8 cellular contexts compared by ENCODE assay signal in the genomic region with DNA sequence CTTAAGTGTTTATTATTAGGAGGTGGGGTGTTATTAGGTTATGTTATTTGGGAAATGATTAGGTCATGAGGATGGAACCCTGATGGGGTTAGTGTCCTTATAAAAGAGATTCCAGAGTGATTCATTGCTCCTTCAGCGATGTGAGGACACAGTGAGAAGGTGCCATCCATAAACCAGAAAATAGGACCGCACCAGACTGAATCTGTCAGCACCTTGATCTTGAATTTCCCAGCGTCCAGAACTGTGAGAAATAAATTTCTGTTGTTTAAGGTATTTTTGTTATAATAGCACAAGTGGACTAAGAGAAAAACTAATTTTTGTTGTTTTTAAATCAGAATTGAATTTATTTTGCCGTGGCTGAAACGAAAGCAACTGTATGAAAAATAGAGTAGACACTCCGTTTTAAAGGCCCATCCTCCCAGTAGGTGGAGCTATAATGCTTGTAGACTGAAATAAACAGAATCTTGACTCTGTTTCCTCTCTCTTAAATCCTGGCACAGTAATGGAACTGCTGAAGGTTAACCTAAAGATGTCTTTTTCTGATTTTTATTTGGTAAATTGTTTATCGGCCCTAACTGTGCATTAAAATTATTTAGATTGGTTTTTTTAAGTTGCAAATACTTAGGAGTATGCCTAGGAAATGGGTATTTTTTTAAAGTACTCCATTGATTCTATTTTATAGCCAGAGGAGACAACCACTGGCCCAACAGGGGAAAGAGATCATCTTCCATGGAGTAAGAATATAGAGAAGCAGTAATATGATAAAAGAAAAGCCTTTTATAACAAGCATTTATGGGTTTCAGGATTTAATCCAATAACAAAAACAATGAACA.
DNase-seq lines count a peak whose midpoint lies in the region; ATAC-seq and TF ChIP-seq lines count a peak whose summit lies in the region.

No MANE protein-coding gene starts in this region.

- no peaks in the 10 kb centered on the region for H3K4me1 Mint-ChIP-seq in neural progenitor cell

- H3K36me3 Mint-ChIP-seq in neural progenitor cell = no peaks in the 10 kb centered on the region

- H3K36me3 ChIP-seq in fibroblast of lung (ENCODE audit: control insufficient read depth, insufficient read depth, low read length) (no peaks in the 10 kb centered on the region), neural progenitor cell (no peaks in the 10 kb centered on the region)

- H3K4me3 ChIP-seq in AG09309 (ENCODE audit: control insufficient read depth, low read depth, low read length) = peak overlapping the region; percentile 21
- peak overlapping the region; percentile 44 to 67 (median 59) for H3K4me3 ChIP-seq in fibroblast of lung (replicated peaks in 1 of 4; ENCODE audit: control extremely low read depth in 1 of 4, insufficient read depth in 1 of 4, low read depth in 3 of 4, low read length in 4 of 4)
- no peak overlapping the region for H3K4me3 ChIP-seq in neural progenitor cell

- no peaks in the 10 kb centered on the region for H3K79me2 ChIP-seq in fibroblast of lung (ENCODE audit: control insufficient read depth, insufficient read depth, low read length)
- no peaks in the 10 kb centered on the region for H3K79me2 ChIP-seq in neural progenitor cell (ENCODE audit: low read depth)

- no peaks in the 10 kb centered on the region for H3K27me3 Mint-ChIP-seq in neural progenitor cell (ENCODE audit: insufficient read depth, low read depth)

- no peak overlapping the region for H3K27ac Mint-ChIP-seq in neural progenitor cell

- peak overlapping the region; percentile 22 for H3K4me3 Mint-ChIP-seq in neural progenitor cell

- H4K20me1 ChIP-seq in fibroblast of lung (ENCODE audit: control insufficient read depth, extremely low read depth, insufficient read depth, low read length) (no peaks in the 10 kb centered on the region), neural progenitor cell (ENCODE audit: low read depth) (no peaks in the 10 kb centered on the region)

- H2AFZ ChIP-seq in fibroblast of lung (ENCODE audit: low read length) (peak overlapping the region; percentile 62), neural progenitor cell (replicated peaks) (no peak overlapping the region)

- DNase-seq in AG09309 (ENCODE audit: low read depth) (peak; percentile 21), NCI-H1105 treated with DMSO at 0.1 percent for 48 hours (lab: John Stamatoyannopoulos, UW) (peak; percentile 16), fibroblast of lung (ENCODE audit: low read depth in 2 of 2) (peak; percentile 58 to 65), neural progenitor cell (ENCODE audit: low spot score) (peak; percentile 76), mesenteric fat pad (ENCODE audit: low spot score) (no peak)

- H3K9ac ChIP-seq in fibroblast of lung (ENCODE audit: insufficient read depth, low read length) (no peak overlapping the region), neural progenitor cell (no peak overlapping the region)

- H3F3A ChIP-seq in neural progenitor cell (ENCODE audit: low read depth) = no peaks in the 10 kb centered on the region

- peak overlapping the region; percentile 52 for H3K4me2 ChIP-seq in fibroblast of lung (ENCODE audit: extremely low read depth, insufficient read depth, low read length)
- H3K4me2 ChIP-seq in neural progenitor cell = peak overlapping the region; percentile 30

- peak; percentile 74 for ATAC-seq in HG02759 (IDR thresholded peaks at IDR 0.05; ENCODE audit: unreplicated experiment)

- H3K9me3 ChIP-seq in fibroblast of lung (ENCODE audit: control insufficient read depth, insufficient read depth, low read depth, low read length) (no peaks in the 10 kb centered on the region), neural progenitor cell (ENCODE audit: low read depth) (no peaks in the 10 kb centered on the region)

- H3K27me3 ChIP-seq in fibroblast of lung (ENCODE audit: control insufficient read depth, insufficient read depth, low read length) = no peaks in the 10 kb centered on the region
- H3K27me3 ChIP-seq in neural progenitor cell = no peaks in the 10 kb centered on the region

- peak overlapping the region; percentile 12; the same call in 1 of the 2 replicates for H3K27ac ChIP-seq in VCaP
- no peak overlapping the region for H3K27ac ChIP-seq in fibroblast of lung (ENCODE audit: insufficient read depth, low read length)
- H3K27ac ChIP-seq in neural progenitor cell = no peak overlapping the region

- TF ChIP-seq CTCF in AG09309 (IDR thresholded peaks at IDR 0.05; ENCODE audit: control insufficient read depth, insufficient read depth, low read depth, low read length, missing control alignments) (peak; percentile 69), GM12873 (IDR thresholded peaks at IDR 0.05; ENCODE audit: insufficient read depth, low read depth, low read length, missing control alignments) (peak; percentile 64), VCaP (conservative IDR thresholded peaks at IDR 0.05) (peak; percentile 96), fibroblast of lung (conservative IDR thresholded peaks at IDR 0.05 in 1 of 2, IDR thresholded peaks at IDR 0.05 in 1 of 2; ENCODE audit: low read depth in 1 of 2, low read length in 2 of 2) (peak; percentile 61 to 68), neural progenitor cell (IDR thresholded peaks at IDR 0.05) (peak; percentile 76)

- no peaks in the 10 kb centered on the region for H3K4me1 ChIP-seq in fibroblast of lung (ENCODE audit: control insufficient read depth, extremely low read depth, insufficient read depth, low read length)
- no peaks in the 10 kb centered on the region for H3K4me1 ChIP-seq in neural progenitor cell

- H3K9me3 Mint-ChIP-seq in neural progenitor cell = no peaks in the 10 kb centered on the region
